Comparison of ENCODE assay signal across 1 cellular context in the genomic region with DNA sequence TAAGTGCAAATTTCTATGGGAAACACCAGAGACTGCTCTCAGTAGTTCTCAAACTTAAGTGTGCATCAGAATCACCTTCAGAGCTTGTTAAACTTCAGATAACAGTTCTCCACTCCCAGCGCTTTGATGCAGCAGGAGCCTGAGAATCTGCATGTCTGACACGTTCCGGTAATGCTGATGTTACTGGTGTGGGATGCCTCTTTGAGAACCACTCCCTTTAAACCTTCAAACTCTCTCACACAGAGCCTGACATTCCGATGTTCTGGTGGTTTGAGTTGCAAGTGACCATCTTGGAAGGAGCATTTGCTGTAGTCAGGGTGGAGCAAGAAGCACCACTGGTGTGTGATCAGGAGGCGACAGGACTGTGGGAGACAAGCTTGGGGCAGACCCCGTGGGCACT.
TF ChIP-seq lines count a peak whose summit lies in the region.

No MANE protein-coding gene starts in this region.

TF ChIP-seq in GM23338, 12 proteins besides CTCF, POLR2A, EP300 and RAD21 (continued from another document):
- TF ChIP-seq, protein P1, sequence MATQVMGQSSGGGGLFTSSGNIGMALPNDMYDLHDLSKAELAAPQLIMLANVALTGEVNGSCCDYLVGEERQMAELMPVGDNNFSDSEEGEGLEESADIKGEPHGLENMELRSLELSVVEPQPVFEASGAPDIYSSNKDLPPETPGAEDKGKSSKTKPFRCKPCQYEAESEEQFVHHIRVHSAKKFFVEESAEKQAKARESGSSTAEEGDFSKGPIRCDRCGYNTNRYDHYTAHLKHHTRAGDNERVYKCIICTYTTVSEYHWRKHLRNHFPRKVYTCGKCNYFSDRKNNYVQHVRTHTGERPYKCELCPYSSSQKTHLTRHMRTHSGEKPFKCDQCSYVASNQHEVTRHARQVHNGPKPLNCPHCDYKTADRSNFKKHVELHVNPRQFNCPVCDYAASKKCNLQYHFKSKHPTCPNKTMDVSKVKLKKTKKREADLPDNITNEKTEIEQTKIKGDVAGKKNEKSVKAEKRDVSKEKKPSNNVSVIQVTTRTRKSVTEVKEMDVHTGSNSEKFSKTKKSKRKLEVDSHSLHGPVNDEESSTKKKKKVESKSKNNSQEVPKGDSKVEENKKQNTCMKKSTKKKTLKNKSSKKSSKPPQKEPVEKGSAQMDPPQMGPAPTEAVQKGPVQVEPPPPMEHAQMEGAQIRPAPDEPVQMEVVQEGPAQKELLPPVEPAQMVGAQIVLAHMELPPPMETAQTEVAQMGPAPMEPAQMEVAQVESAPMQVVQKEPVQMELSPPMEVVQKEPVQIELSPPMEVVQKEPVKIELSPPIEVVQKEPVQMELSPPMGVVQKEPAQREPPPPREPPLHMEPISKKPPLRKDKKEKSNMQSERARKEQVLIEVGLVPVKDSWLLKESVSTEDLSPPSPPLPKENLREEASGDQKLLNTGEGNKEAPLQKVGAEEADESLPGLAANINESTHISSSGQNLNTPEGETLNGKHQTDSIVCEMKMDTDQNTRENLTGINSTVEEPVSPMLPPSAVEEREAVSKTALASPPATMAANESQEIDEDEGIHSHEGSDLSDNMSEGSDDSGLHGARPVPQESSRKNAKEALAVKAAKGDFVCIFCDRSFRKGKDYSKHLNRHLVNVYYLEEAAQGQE (IDR thresholded peaks at IDR 0.05; ENCODE audit: unreplicated experiment): no peak
- no peak for TF ChIP-seq JUNB (IDR thresholded peaks at IDR 0.05; ENCODE audit: unreplicated experiment)
- TF ChIP-seq NANOG (IDR thresholded peaks at IDR 0.05; ENCODE audit: borderline replicate concordance): no peak
- TF ChIP-seq, protein P2, sequence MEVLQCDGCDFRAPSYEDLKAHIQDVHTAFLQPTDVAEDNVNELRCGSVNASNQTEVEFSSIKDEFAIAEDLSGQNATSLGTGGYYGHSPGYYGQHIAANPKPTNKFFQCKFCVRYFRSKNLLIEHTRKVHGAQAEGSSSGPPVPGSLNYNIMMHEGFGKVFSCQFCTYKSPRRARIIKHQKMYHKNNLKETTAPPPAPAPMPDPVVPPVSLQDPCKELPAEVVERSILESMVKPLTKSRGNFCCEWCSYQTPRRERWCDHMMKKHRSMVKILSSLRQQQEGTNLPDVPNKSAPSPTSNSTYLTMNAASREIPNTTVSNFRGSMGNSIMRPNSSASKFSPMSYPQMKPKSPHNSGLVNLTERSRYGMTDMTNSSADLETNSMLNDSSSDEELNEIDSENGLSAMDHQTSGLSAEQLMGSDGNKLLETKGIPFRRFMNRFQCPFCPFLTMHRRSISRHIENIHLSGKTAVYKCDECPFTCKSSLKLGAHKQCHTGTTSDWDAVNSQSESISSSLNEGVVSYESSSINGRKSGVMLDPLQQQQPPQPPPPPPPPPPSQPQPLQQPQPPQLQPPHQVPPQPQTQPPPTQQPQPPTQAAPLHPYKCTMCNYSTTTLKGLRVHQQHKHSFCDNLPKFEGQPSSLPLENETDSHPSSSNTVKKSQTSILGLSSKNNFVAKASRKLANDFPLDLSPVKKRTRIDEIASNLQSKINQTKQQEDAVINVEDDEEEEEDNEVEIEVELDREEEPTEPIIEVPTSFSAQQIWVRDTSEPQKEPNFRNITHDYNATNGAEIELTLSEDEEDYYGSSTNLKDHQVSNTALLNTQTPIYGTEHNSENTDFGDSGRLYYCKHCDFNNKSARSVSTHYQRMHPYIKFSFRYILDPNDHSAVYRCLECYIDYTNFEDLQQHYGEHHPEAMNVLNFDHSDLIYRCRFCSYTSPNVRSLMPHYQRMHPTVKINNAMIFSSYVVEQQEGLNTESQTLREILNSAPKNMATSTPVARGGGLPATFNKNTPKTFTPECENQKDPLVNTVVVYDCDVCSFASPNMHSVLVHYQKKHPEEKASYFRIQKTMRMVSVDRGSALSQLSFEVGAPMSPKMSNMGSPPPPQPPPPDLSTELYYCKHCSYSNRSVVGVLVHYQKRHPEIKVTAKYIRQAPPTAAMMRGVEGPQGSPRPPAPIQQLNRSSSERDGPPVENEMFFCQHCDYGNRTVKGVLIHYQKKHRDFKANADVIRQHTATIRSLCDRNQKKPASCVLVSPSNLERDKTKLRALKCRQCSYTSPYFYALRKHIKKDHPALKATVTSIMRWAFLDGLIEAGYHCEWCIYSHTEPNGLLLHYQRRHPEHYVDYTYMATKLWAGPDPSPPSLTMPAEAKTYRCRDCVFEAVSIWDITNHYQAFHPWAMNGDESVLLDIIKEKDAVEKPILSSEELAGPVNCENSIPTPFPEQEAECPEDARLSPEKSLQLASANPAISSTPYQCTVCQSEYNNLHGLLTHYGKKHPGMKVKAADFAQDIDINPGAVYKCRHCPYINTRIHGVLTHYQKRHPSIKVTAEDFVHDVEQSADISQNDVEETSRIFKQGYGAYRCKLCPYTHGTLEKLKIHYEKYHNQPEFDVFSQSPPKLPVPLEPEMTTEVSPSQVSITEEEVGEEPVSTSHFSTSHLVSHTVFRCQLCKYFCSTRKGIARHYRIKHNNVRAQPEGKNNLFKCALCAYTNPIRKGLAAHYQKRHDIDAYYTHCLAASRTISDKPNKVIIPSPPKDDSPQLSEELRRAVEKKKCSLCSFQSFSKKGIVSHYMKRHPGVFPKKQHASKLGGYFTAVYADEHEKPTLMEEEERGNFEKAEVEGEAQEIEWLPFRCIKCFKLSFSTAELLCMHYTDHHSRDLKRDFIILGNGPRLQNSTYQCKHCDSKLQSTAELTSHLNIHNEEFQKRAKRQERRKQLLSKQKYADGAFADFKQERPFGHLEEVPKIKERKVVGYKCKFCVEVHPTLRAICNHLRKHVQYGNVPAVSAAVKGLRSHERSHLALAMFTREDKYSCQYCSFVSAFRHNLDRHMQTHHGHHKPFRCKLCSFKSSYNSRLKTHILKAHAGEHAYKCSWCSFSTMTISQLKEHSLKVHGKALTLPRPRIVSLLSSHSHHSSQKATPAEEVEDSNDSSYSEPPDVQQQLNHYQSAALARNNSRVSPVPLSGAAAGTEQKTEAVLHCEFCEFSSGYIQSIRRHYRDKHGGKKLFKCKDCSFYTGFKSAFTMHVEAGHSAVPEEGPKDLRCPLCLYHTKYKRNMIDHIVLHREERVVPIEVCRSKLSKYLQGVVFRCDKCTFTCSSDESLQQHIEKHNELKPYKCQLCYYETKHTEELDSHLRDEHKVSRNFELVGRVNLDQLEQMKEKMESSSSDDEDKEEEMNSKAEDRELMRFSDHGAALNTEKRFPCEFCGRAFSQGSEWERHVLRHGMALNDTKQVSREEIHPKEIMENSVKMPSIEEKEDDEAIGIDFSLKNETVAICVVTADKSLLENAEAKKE (CRISPR knock-in tag; IDR thresholded peaks at IDR 0.05): no peak
- no peak for TF ChIP-seq ZNF331 (CRISPR knock-in tag; IDR thresholded peaks at IDR 0.05; ENCODE audit: low read depth)
